Comparison of ENCODE assay signal across 8 cellular contexts in the genomic region with DNA sequence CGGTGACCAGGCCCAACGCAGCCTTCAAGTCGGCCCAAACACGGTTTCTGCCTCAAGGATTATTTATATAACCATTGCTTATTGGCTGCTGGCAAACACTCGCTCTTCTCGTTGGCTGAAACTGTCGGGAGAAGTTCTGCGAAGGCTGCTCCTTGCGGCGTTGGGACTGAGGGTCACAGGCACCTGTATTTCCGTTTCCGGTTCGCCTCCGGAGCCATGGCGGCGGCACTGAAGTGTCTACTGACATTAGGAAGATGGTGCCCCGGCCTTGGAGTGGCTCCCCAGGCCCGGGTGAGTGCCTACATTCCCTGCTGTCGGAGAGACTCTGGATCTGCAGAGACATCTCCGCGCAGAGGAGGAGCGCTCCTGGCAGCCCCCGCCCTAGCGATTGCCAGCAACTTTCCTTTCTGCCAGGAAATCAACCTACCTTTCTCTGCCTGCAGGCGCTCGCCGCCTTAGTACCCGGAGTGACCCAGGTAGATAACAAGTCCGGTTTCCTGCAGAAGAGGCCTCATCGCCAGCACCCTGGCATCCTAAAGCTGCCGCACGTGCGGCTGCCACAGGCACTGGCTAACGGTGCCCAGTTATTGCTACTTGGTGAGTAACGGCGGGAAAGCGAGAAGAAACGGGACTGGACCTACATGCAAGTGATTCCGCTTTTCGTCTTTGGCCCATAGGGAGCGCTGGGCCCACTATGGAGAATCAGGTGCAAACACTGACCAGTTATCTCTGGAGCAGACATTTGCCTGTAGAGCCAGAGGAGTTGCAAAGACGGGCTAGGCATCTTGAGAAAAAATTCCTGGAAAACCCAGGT. TPM values are rescaled to one million over a fixed set of nuclear protein-coding genes. Genes with fewer than 3 reads are reported as not detected.
DNase-seq lines count a peak whose midpoint lies in the region; ATAC-seq, FAIRE-seq and TF ChIP-seq lines count a peak whose summit lies in the region.

A gene with protein sequence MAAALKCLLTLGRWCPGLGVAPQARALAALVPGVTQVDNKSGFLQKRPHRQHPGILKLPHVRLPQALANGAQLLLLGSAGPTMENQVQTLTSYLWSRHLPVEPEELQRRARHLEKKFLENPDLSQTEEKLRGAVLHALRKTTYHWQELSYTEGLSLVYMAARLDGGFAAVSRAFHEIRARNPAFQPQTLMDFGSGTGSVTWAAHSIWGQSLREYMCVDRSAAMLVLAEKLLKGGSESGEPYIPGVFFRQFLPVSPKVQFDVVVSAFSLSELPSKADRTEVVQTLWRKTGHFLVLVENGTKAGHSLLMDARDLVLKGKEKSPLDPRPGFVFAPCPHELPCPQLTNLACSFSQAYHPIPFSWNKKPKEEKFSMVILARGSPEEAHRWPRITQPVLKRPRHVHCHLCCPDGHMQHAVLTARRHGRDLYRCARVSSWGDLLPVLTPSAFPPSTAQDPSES (plus strand): TSS at position 194 of the 814 bp plus-strand sequence. CDS start 23 bp downstream, at position 217.

- peak in 1 of 4 donors; percentile 30 for TF ChIP-seq EP300 in upper lobe of left lung (IDR thresholded peaks at IDR 0.05)

- peaks cover 0 to 35% of the 10 kb centered on the region in 2 donors for H3K36me3 ChIP-seq in adrenal gland (replicated peaks in 1 of 2)
- H3K36me3 ChIP-seq in heart right ventricle = peaks cover 0 to 41% (median 34%) of the 10 kb centered on the region in 9 donors
- peaks cover 19 to 34% (median 33%) of the 10 kb centered on the region in 4 donors for H3K36me3 ChIP-seq in upper lobe of left lung

- TF ChIP-seq CTCF in adrenal gland (IDR thresholded peaks at IDR 0.05) (peak in 5 of 6 experiments; percentile 18 to 52 (median 35)), heart right ventricle (IDR thresholded peaks at IDR 0.05) (peak in 5 of 9 donors; percentile 14 to 40 (median 28)), upper lobe of left lung (IDR thresholded peaks at IDR 0.05) (peak in 2 of 6 experiments; percentile 28 to 42)

- intact Hi-C loops in adrenal gland (cut with DNase I) (no loop called here), heart right ventricle (cut with DNase I) (no loop called here), posterior cingulate gyrus (cut with DNase I) (no loop called here)

- H3K27me3 ChIP-seq in adrenal gland (no peaks in the 10 kb centered on the region), heart right ventricle (no peaks in the 10 kb centered on the region), upper lobe of left lung (no peaks in the 10 kb centered on the region)

- H3K4me3 ChIP-seq in adrenal gland (peak within 1 kb of the TSS; percentile 12 to 95 (median 86)), heart right ventricle (peak within 1 kb of the TSS; percentile 46 to 97 (median 86)), upper lobe of left lung (peak within 1 kb of the TSS; percentile 67 to 95 (median 84))

- H3K27ac ChIP-seq in adrenal gland = peak within 1 kb of the TSS in 4 of 5 donors; percentile 66 to 90 (median 86)
- peak within 1 kb of the TSS; percentile 49 to 87 (median 84) for H3K27ac ChIP-seq in heart right ventricle
- H3K27ac ChIP-seq in upper lobe of left lung = peak within 1 kb of the TSS; percentile 67 to 90 (median 84)

- H3K4me1 ChIP-seq in adrenal gland (replicated peaks in 1 of 2) (peaks cover 22 to 39% of the 10 kb centered on the region in 2 donors), heart right ventricle (peaks cover 5 to 46% (median 26%) of the 10 kb centered on the region in 9 donors), upper lobe of left lung (peaks cover 25 to 30% (median 28%) of the 10 kb centered on the region in 4 donors)

- ATAC-seq in HG02798 (IDR thresholded peaks at IDR 0.05; ENCODE audit: poor library complexity, unreplicated experiment) (peak; percentile 98), heart right ventricle (peak; percentile 95 to 98 (median 97)), upper lobe of left lung (ENCODE audit: low FRiP score in 2 of 2) (peak; percentile 95 to 96)

- TF ChIP-seq POLR2A in GM12891 (IDR thresholded peaks at IDR 0.05; ENCODE audit: low read depth, low read length) (peak; percentile 88), adrenal gland (IDR thresholded peaks at IDR 0.05) (peak; percentile 9 to 72), upper lobe of left lung (IDR thresholded peaks at IDR 0.05) (peak in 2 of 4 donors; percentile 43 to 83)

- DNase-seq in GM12891 (ENCODE audit: insufficient read length, low spot score) (peak; percentile 79), NCI-H1436 (lab: John Stamatoyannopoulos, UW) (peak; percentile 82), T-helper 1 cell (peak; percentile 70 to 95 (median 79)), adrenal gland (peak; percentile 88 to 98 (median 96)), heart right ventricle (peak; percentile 87 to 93), posterior cingulate gyrus (peak; percentile 82 to 99 (median 92)), upper lobe of left lung (peak; percentile 86 to 90)

- H3K9me3 ChIP-seq in adrenal gland (replicated peaks in 1 of 3) (no peaks in the 10 kb centered on the region), heart right ventricle (no peaks in the 10 kb centered on the region), upper lobe of left lung (no peaks in the 10 kb centered on the region)

- FAIRE-seq in GM12891 (lab: Jason Lieb, UNC) = peak; percentile 86

- 0% methylated on average over 10 to 42 of the region's 42 CpGs for WGBS in adrenal gland, 4 donors
- 0% methylated on average over 42 of the region's 42 CpGs for WGBS in heart right ventricle, 2 donors
- WGBS in upper lobe of left lung, 2 donors = 0 to 2% methylated on average over 13 to 41 of the region's 42 CpGs

TF ChIP-seq in GM12891, 5 proteins besides CTCF, POLR2A, EP300 and RAD21:
- TF ChIP-seq TAF1 (IDR thresholded peaks at IDR 0.05; ENCODE audit: low read depth, low read length) (peak; percentile 79), POLR2AphosphoS5 (IDR thresholded peaks at IDR 0.05; ENCODE audit: low read depth, low read length) (peak; percentile 87), POU2F2 (IDR thresholded peaks at IDR 0.05; ENCODE audit: low read depth, low read length) (peak; percentile 69), SPI1 (IDR thresholded peaks at IDR 0.05; ENCODE audit: low read depth, low read length) (no peak), PAX5 (IDR thresholded peaks at IDR 0.05; ENCODE audit: insufficient read depth, low read length, severe bottlenecking) (no peak)

RNA-seq across cellular contexts. Expression of the gene that starts here (rescaled TPM):
- 54.9 TPM for polyA plus RNA-seq in GM12891 (2012; ENCODE audit: low read depth, missing spikeins)
- 100 to 1,000 TPM in 3 of 8 donors, 10 to 100 TPM in 5; 66.2 to 231 (median 90.5) TPM for total RNA-seq in adrenal gland
- polyA plus RNA-seq in adrenal gland = 100 to 1,000 TPM in 2 of 3 donors, 10 to 100 TPM in 1; 86.9 to 202 (median 176) TPM
- 10 to 100 TPM; 28.8 to 56.4 (median 38.3) TPM for total RNA-seq in heart right ventricle
- polyA plus RNA-seq in heart right ventricle = 10 to 100 TPM; 50.2 to 79.3 TPM
- 100 to 1,000 TPM in 1 of 6 donors, 10 to 100 TPM in 5; 39.2 to 202 (median 59.4) TPM for total RNA-seq in upper lobe of left lung

Comparison
In these comparisons a context has a peak if more than half of its experiments do, and no peak if none do; other contexts are left out.
1. Peak in every context shown above with its lines: DNase-seq, ATAC-seq, H3K4me3 ChIP-seq and H3K27ac ChIP-seq.